23 cellular contexts compared by ENCODE assay signal in genomic region chr16:57261806-57262205, GRCh38. TPM values are rescaled to one million over a fixed set of nuclear protein-coding genes. Genes with fewer than 3 reads are reported as not detected.
A peak's percentile ranks its signal among the peaks of the same experiment; 100 is the strongest.
DNase-seq lines count a peak whose midpoint lies in the region; ATAC-seq, FAIRE-seq and TF ChIP-seq lines count a peak whose summit lies in the region.
"Had no signal": no experiment of that assay in that cellular context is flagged by ENCODE, and none has a peak within 500 bp of the region (broad histone marks: within the 10 kb centered on the region; RNA-seq: fewer than 3 reads in every experiment).

No MANE protein-coding gene starts in this region.

- no peaks in the 10 kb centered on the region for H3K27me3 ChIP-seq in endothelial cell of umbilical vein (ENCODE audit: control insufficient read depth in 2 of 2, insufficient read depth in 2 of 2, low read length in 2 of 2)
- H3K27me3 ChIP-seq in vagina, result no peaks in the 10 kb centered on the region
- H3K27me3 ChIP-seq: ascending aorta had no signal

- in situ Hi-C loops in GM13977 (cut with MboI; ENCODE audit: low pct_unique_long_range_greater_than_20kb, low sequenced_read_pairs, unreplicated experiment), result no loop called here

- H3K4me1 ChIP-seq in endothelial cell of umbilical vein (ENCODE audit: control insufficient read depth, extremely low read depth, insufficient read depth, low read length), result peaks cover 30% of the 10 kb centered on the region
- H3K4me1 ChIP-seq in vagina, result peaks cover 49% of the 10 kb centered on the region

- H3K9me3 Mint-ChIP-seq in activated naive CD8-positive, alpha-beta T cell treated with anti-CD3 and anti-CD28 coated beads, Interleukin-2, amount 10 ng/mL, durations not matched to agents 7 days and 5 days, result no peaks in the 10 kb centered on the region
- no peaks in the 10 kb centered on the region for H3K9me3 Mint-ChIP-seq in activated naive CD8-positive, alpha-beta T cell treated with anti-CD3 and anti-CD28 coated beads, Interleukin-2, amount 50 U/mL, for 24 hours
- H3K9me3 Mint-ChIP-seq in neural crest cell, result no peaks in the 10 kb centered on the region
- H3K9me3 Mint-ChIP-seq: activated CD4-positive, alpha-beta T cell treated with anti-CD3 and anti-CD28 coated beads, Interleukin-2, amount 10 ng/mL, durations not matched to agents 7 days and 5 days; naive B cell; T-helper 1 cell treated with Interleukin-12 subunit alpha and Interleukin-12 subunit beta and Interleukin-4 antibody, amounts not matched to agents 30 μg/mL and 1 μg/mL, for 36 hours had no signal

- POLR2A ChIA-PET in activated naive CD8-positive, alpha-beta T cell treated with anti-CD3 and anti-CD28 coated beads, Interleukin-2, amount 10 ng/mL, durations not matched to agents 7 days and 5 days (lab: Charles Lee), result no interaction called here
- POLR2A ChIA-PET in endothelial cell of umbilical vein (lab: Charles Lee), result no interaction called here

- H3K79me2 ChIP-seq in endothelial cell of umbilical vein (ENCODE audit: control insufficient read depth, insufficient read depth, low read length), result no peaks in the 10 kb centered on the region

- no peak overlapping the region for H3K9ac ChIP-seq in endothelial cell of umbilical vein (replicated peaks; ENCODE audit: extremely low read depth, insufficient read depth, low read length)

- no peak for FAIRE-seq in endothelial cell of umbilical vein (lab: Jason Lieb, UNC)
- FAIRE-seq: H54 had no signal

- H3K9me3 ChIP-seq in endothelial cell of umbilical vein (replicated peaks; ENCODE audit: control insufficient read depth, insufficient read depth, low read length), result no peaks in the 10 kb centered on the region
- H3K9me3 ChIP-seq in vagina, result no peaks in the 10 kb centered on the region
- H3K9me3 ChIP-seq: ascending aorta had no signal

- H3K9me1 ChIP-seq in endothelial cell of umbilical vein (replicated peaks; ENCODE audit: control insufficient read depth, extremely low read depth, insufficient read depth, low read length), result no peaks in the 10 kb centered on the region

- peak; percentile 19 for DNase-seq in activated naive CD8-positive, alpha-beta T cell treated with anti-CD3 and anti-CD28 coated beads, Interleukin-2, amount 10 ng/mL, durations not matched to agents 7 days and 5 days
- DNase-seq in activated naive CD8-positive, alpha-beta T cell treated with anti-CD3 and anti-CD28 coated beads, Interleukin-2, amount 50 U/mL, for 24 hours, result no peak
- DNase-seq in endothelial cell of umbilical vein (ENCODE audit: low read depth, low spot score) (no peak), neural crest cell (ENCODE audit: low read depth, low spot score) (no peak), vagina (ENCODE audit: extremely low spot score in 2 of 2) (no peak), GM13977 (ENCODE audit: low spot score) (no peak)
- DNase-seq: activated CD4-positive, alpha-beta T cell treated with anti-CD3 and anti-CD28 coated beads, Interleukin-2, amount 10 ng/mL, durations not matched to agents 7 days and 5 days; activated naive CD4-positive, alpha-beta T cell treated with Interleukin-2 at 50 U/mL for 16 hours; mesenchymal stem cell; naive B cell; NCI-H1092 treated with DMSO at 0.1 percent for 48 hours; NCI-H2029; NCI-H345; NCI-H774; SHP77 treated with DMSO at 0.1 percent for 48 hours had no signal

- ATAC-seq in activated naive CD8-positive, alpha-beta T cell treated with anti-CD3 and anti-CD28 coated beads, Interleukin-2, amount 10 ng/mL, durations not matched to agents 7 days and 5 days (ENCODE audit: low read depth), result no peak
- no peak for ATAC-seq in activated naive CD8-positive, alpha-beta T cell treated with anti-CD3 and anti-CD28 coated beads, Interleukin-2, amount 50 U/mL, for 24 hours
- ATAC-seq in GM19463 (IDR thresholded peaks at IDR 0.05; ENCODE audit: unreplicated experiment) (no peak), GM21526 (IDR thresholded peaks at IDR 0.05; ENCODE audit: low FRiP score, unreplicated experiment) (no peak)

- no peaks in the 10 kb centered on the region for H3K36me3 Mint-ChIP-seq in activated naive CD8-positive, alpha-beta T cell treated with anti-CD3 and anti-CD28 coated beads, Interleukin-2, amount 10 ng/mL, durations not matched to agents 7 days and 5 days
- no peaks in the 10 kb centered on the region for H3K36me3 Mint-ChIP-seq in activated naive CD8-positive, alpha-beta T cell treated with anti-CD3 and anti-CD28 coated beads, Interleukin-2, amount 50 U/mL, for 24 hours (ENCODE audit: low read depth)
- no peaks in the 10 kb centered on the region for H3K36me3 Mint-ChIP-seq in neural crest cell (ENCODE audit: low read depth)

- no peak overlapping the region for H3K4me2 ChIP-seq in endothelial cell of umbilical vein (ENCODE audit: insufficient read depth, low read length)

- TF ChIP-seq POLR2A in endothelial cell of umbilical vein (IDR thresholded peaks at IDR 0.05; ENCODE audit: low read depth, low read length) (no peak), vagina (IDR thresholded peaks at IDR 0.05) (no peak)

- no peaks in the 10 kb centered on the region for H4K20me1 ChIP-seq in endothelial cell of umbilical vein (replicated peaks; ENCODE audit: control insufficient read depth, extremely low read depth, insufficient read depth, low read length)

- H3K4me3 Mint-ChIP-seq in activated naive CD8-positive, alpha-beta T cell treated with anti-CD3 and anti-CD28 coated beads, Interleukin-2, amount 10 ng/mL, durations not matched to agents 7 days and 5 days, result no peak overlapping the region
- no peak overlapping the region for H3K4me3 Mint-ChIP-seq in activated naive CD8-positive, alpha-beta T cell treated with anti-CD3 and anti-CD28 coated beads, Interleukin-2, amount 50 U/mL, for 24 hours
- no peak overlapping the region for H3K4me3 Mint-ChIP-seq in neural crest cell
- H3K4me3 Mint-ChIP-seq: activated CD4-positive, alpha-beta T cell treated with anti-CD3 and anti-CD28 coated beads, Interleukin-2, amount 10 ng/mL, durations not matched to agents 7 days and 5 days; T-helper 1 cell treated with Interleukin-12 subunit alpha and Interleukin-12 subunit beta and Interleukin-4 antibody, amounts not matched to agents 30 μg/mL and 1 μg/mL, for 36 hours had no signal

- H3K27ac ChIP-seq in endothelial cell of umbilical vein (ENCODE audit: insufficient read depth, low read depth, low read length) (peak overlapping the region; percentile 92), vagina (peak overlapping the region; percentile 69)
- H3K27ac ChIP-seq: ascending aorta, C4-2B, VCaP had no signal

- TF ChIP-seq CTCF in endothelial cell of umbilical vein (IDR thresholded peaks at IDR 0.05; ENCODE audit: extremely low read depth in 1 of 2, insufficient read depth in 1 of 2, low read depth in 1 of 2, low read length in 2 of 2) (no peak), neural crest cell (conservative IDR thresholded peaks at IDR 0.05) (no peak), vagina (IDR thresholded peaks at IDR 0.05) (no peak), GM13977 (IDR thresholded peaks at IDR 0.05; ENCODE audit: extremely low read depth, insufficient read depth, missing control alignments) (no peak)

- CTCF ChIA-PET in endothelial cell of umbilical vein (lab: Charles Lee), result no interaction called here

- dilution Hi-C loops in endothelial cell of umbilical vein (cut with MboI; ENCODE audit: extremely low pct_ligation_motif_present, low sequenced_read_pairs), result no loop called here

- H3K4me3 ChIP-seq in endothelial cell of umbilical vein (replicated peaks in 1 of 3; ENCODE audit: insufficient read depth in 1 of 3, low read depth in 1 of 3, low read length in 3 of 3), result no peak overlapping the region
- H3K4me3 ChIP-seq in vagina, result no peak overlapping the region
- H3K4me3 ChIP-seq: ascending aorta had no signal

- H3K36me3 ChIP-seq in endothelial cell of umbilical vein (ENCODE audit: control insufficient read depth in 2 of 2, extremely low read depth in 1 of 2, insufficient read depth in 2 of 2, low read length in 2 of 2), result no peaks in the 10 kb centered on the region
- H3K36me3 ChIP-seq in vagina, result no peaks in the 10 kb centered on the region
- H3K36me3 ChIP-seq: ascending aorta had no signal

- H2AFZ ChIP-seq in endothelial cell of umbilical vein (ENCODE audit: low read depth, low read length), result no peak overlapping the region

- intact Hi-C loops in endothelial cell of umbilical vein (cut with micrococcal nuclease), result loop anchor here (2.0 kb wide), 1 partner anchor 75 kb away; the partner anchor contains the start of genes PSME3IP1 and RSPRY1
- intact Hi-C loops in vagina (cut with DNase I), result no loop called here

- no peak overlapping the region for H3K27ac Mint-ChIP-seq in activated naive CD8-positive, alpha-beta T cell treated with anti-CD3 and anti-CD28 coated beads, Interleukin-2, amount 10 ng/mL, durations not matched to agents 7 days and 5 days
- no peak overlapping the region for H3K27ac Mint-ChIP-seq in activated naive CD8-positive, alpha-beta T cell treated with anti-CD3 and anti-CD28 coated beads, Interleukin-2, amount 50 U/mL, for 24 hours
- peak overlapping the region; percentile 91 for H3K27ac Mint-ChIP-seq in neural crest cell (ENCODE audit: unreplicated experiment)
- H3K27ac Mint-ChIP-seq: activated CD4-positive, alpha-beta T cell treated with anti-CD3 and anti-CD28 coated beads, Interleukin-2, amount 10 ng/mL, durations not matched to agents 7 days and 5 days; T-helper 1 cell treated with Interleukin-12 subunit alpha and Interleukin-12 subunit beta and Interleukin-4 antibody, amounts not matched to agents 30 μg/mL and 1 μg/mL, for 36 hours had no signal

- H3K27me3 Mint-ChIP-seq in activated naive CD8-positive, alpha-beta T cell treated with anti-CD3 and anti-CD28 coated beads, Interleukin-2, amount 10 ng/mL, durations not matched to agents 7 days and 5 days, result no peaks in the 10 kb centered on the region
- no peaks in the 10 kb centered on the region for H3K27me3 Mint-ChIP-seq in activated naive CD8-positive, alpha-beta T cell treated with anti-CD3 and anti-CD28 coated beads, Interleukin-2, amount 50 U/mL, for 24 hours
- no peaks in the 10 kb centered on the region for H3K27me3 Mint-ChIP-seq in neural crest cell (ENCODE audit: low read depth)
- H3K27me3 Mint-ChIP-seq: activated CD4-positive, alpha-beta T cell treated with anti-CD3 and anti-CD28 coated beads, Interleukin-2, amount 10 ng/mL, durations not matched to agents 7 days and 5 days; naive B cell had no signal

- no TSS peak for BruUV-seq in endothelial cell of umbilical vein (replicated peaks; lab: Mats Ljungman, UMichigan)

- H3K4me1 Mint-ChIP-seq in activated naive CD8-positive, alpha-beta T cell treated with anti-CD3 and anti-CD28 coated beads, Interleukin-2, amount 10 ng/mL, durations not matched to agents 7 days and 5 days, result peaks cover 20% of the 10 kb centered on the region
- peaks cover 31% of the 10 kb centered on the region for H3K4me1 Mint-ChIP-seq in activated naive CD8-positive, alpha-beta T cell treated with anti-CD3 and anti-CD28 coated beads, Interleukin-2, amount 50 U/mL, for 24 hours
- peaks cover 35% of the 10 kb centered on the region for H3K4me1 Mint-ChIP-seq in neural crest cell

RNA-seq across cellular contexts. Expression of gene ARL2BP, which starts 16.7 kb away (rescaled TPM):
- 10 to 100 TPM; 34.9 to 37.9 TPM for total RNA-seq in activated naive CD8-positive, alpha-beta T cell treated with anti-CD3 and anti-CD28 coated beads, Interleukin-2, amount 10 ng/mL, durations not matched to agents 7 days and 5 days
- total RNA-seq in endothelial cell of umbilical vein (76.7 and 80.4 TPM in 2 replicates), neural crest cell (62.6 and 63.9 TPM in 2 replicates), vagina (44.7 TPM)
- 103 and 111 TPM in 2 replicates for polyA plus RNA-seq in endothelial cell of umbilical vein
- polyA plus RNA-seq in endothelial cell of umbilical vein (2011; cell fraction: cytosol; rRNA removed), result 81.7 and 87.7 TPM in 2 replicates
- 33.2 and 36.3 TPM in 2 replicates for polyA plus RNA-seq in endothelial cell of umbilical vein (2011; cell fraction: nucleus; rRNA removed)
- polyA plus RNA-seq in endothelial cell of umbilical vein (2012), result 76.8 and 88.3 TPM in 2 replicates
- 73.4 and 77.5 TPM in 2 replicates for polyA minus RNA-seq in endothelial cell of umbilical vein
- polyA minus RNA-seq in endothelial cell of umbilical vein (2011; cell fraction: cytosol; rRNA and poly(A)+ RNA removed), result 27.3 TPM
- 17.6 and 23.6 TPM in 2 replicates for polyA minus RNA-seq in endothelial cell of umbilical vein (2011; cell fraction: nucleus; rRNA and poly(A)+ RNA removed)

RNA-seq across cellular contexts. Expression of gene PLLP, which starts 22.7 kb away (rescaled TPM):
- under 1 TPM; 0.08 to 0.26 TPM for total RNA-seq in activated naive CD8-positive, alpha-beta T cell treated with anti-CD3 and anti-CD28 coated beads, Interleukin-2, amount 10 ng/mL, durations not matched to agents 7 days and 5 days
- total RNA-seq in endothelial cell of umbilical vein (3.1 and 4.4 TPM in 2 replicates), neural crest cell (0.79 and 0.84 TPM in 2 replicates), vagina (44.0 TPM)
- polyA plus RNA-seq in endothelial cell of umbilical vein, result 14.4 and 19.3 TPM in 2 replicates
- 8.6 and 9.4 TPM in 2 replicates for polyA plus RNA-seq in endothelial cell of umbilical vein (2011; cell fraction: cytosol; rRNA removed)
- polyA plus RNA-seq in endothelial cell of umbilical vein (2011; cell fraction: nucleus; rRNA removed), result 2.9 and 4.0 TPM in 2 replicates
- polyA plus RNA-seq in endothelial cell of umbilical vein (2012), result 2.6 and 2.9 TPM in 2 replicates
- 4.8 and 5.6 TPM in 2 replicates for polyA minus RNA-seq in endothelial cell of umbilical vein
- polyA minus RNA-seq in endothelial cell of umbilical vein (2011; cell fraction: cytosol; rRNA and poly(A)+ RNA removed), result 41.6 TPM
- 1.4 and 1.6 TPM in 2 replicates for polyA minus RNA-seq in endothelial cell of umbilical vein (2011; cell fraction: nucleus; rRNA and poly(A)+ RNA removed)
- total RNA-seq: fibroblast of lung had no signal
